In genomic region chr5:118174671-118175070, GRCh38 we compare ENCODE assay signal across 25 cellular contexts.
"Had no signal": no experiment of that assay in that cellular context is flagged by ENCODE, and none has a peak within 500 bp of the region (broad histone marks: within the 10 kb centered on the region; RNA-seq: fewer than 3 reads in every experiment).

No MANE protein-coding gene starts in this region.

- DNase-seq: colonic mucosa; cortex of kidney; effector CD8-positive, alpha-beta T cell; effector memory CD8-positive, alpha-beta T cell; endodermal cell; erythroblast; esophagus squamous epithelium; foreskin fibroblast; foreskin melanocyte; gastrocnemius medialis; glutamatergic neuron; head of caudate nucleus; heart right ventricle; hippocampal formation; left cardiac atrium; left lung; left ventricle myocardium superior; lower lobe of right lung; mesendoderm; midbrain had no signal

- H3K27me3 ChIP-seq: colonic mucosa, esophagus squamous epithelium, gastrocnemius medialis, heart right ventricle, left lung had no signal

- H3K4me3 ChIP-seq: colonic mucosa, esophagus squamous epithelium, gastrocnemius medialis, heart right ventricle, left lung, lower lobe of right lung had no signal

- FAIRE-seq: endometrium, islet of Langerhans, keratinocyte had no signal

- H3K36me3 ChIP-seq: colonic mucosa, esophagus squamous epithelium, gastrocnemius medialis, heart right ventricle, left lung, lower lobe of right lung had no signal

- ATAC-seq: effector memory CD8-positive, alpha-beta T cell; esophagus mucosa; gastrocnemius medialis; heart right ventricle; left cardiac atrium; left lung; left ventricle myocardium superior; lower lobe of right lung had no signal

- H3K9me3 ChIP-seq: colonic mucosa, esophagus squamous epithelium, gastrocnemius medialis, left lung, lower lobe of right lung had no signal

- H3K4me1 ChIP-seq: colonic mucosa, esophagus squamous epithelium, gastrocnemius medialis, heart right ventricle, left lung, lower lobe of right lung had no signal

- H3K27ac ChIP-seq: colonic mucosa, epithelial cell of prostate, esophagus squamous epithelium, gastrocnemius medialis, heart right ventricle, left lung, lower lobe of right lung had no signal
